ENCODE assay signal across 9 cellular contexts in the genomic region with DNA sequence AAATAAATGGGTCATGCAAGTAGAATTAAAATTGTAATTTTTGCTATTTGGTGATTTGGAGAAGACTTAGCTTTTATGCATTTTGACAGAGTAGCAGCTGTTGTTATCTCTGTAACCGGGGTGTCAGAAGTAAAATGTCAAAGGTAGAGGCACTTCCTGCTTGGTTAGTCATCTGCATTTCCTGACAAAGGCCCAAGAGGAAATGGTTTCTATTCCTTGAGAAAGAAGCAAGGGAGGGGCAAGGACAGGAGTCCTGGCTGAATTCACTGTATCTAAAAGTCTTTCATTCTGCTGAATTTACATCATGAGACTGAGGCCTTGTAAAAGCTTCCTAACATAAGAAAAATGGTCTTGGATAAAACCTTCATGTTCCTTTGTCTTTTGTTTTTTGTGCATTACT.
DNase-seq lines count a peak whose midpoint lies in the region; ATAC-seq, FAIRE-seq and TF ChIP-seq lines count a peak whose summit lies in the region.
"Had no signal": no experiment of that assay in that cellular context is flagged by ENCODE, and none has a peak within 500 bp of the region (broad histone marks: within the 10 kb centered on the region; RNA-seq: fewer than 3 reads in every experiment).

No MANE protein-coding gene starts in this region.

- no peaks in the 10 kb centered on the region for H3K27me3 Mint-ChIP-seq in activated CD8-positive, alpha-beta T cell treated with anti-CD3 and anti-CD28 coated beads for 36 hours
- no peaks in the 10 kb centered on the region for H3K27me3 Mint-ChIP-seq in natural killer cell treated with Interleukin-12 subunit alpha and Interleukin-12 subunit beta and Interleukin-15 and Interleukin-18, amount 100 ng/mL, for 72 hours

- TF ChIP-seq CTCF in activated CD8-positive, alpha-beta T cell treated with anti-CD3 and anti-CD28 coated beads for 36 hours (IDR thresholded peaks at IDR 0.05), result no peak

- intact Hi-C loops in activated CD8-positive, alpha-beta T cell treated with anti-CD3 and anti-CD28 coated beads for 36 hours (cut with micrococcal nuclease), result no loop called here

- H3K36me3 Mint-ChIP-seq in activated CD8-positive, alpha-beta T cell treated with anti-CD3 and anti-CD28 coated beads for 36 hours (ENCODE audit: low read depth), result no peaks in the 10 kb centered on the region
- no peaks in the 10 kb centered on the region for H3K36me3 Mint-ChIP-seq in natural killer cell treated with Interleukin-12 subunit alpha and Interleukin-12 subunit beta and Interleukin-15 and Interleukin-18, amount 100 ng/mL, for 72 hours

- H3K27ac Mint-ChIP-seq in activated CD8-positive, alpha-beta T cell treated with anti-CD3 and anti-CD28 coated beads for 36 hours, result peak overlapping the region; percentile 80
- peak overlapping the region in 1 of 2 donors; percentile 75 for H3K27ac Mint-ChIP-seq in natural killer cell treated with Interleukin-12 subunit alpha and Interleukin-12 subunit beta and Interleukin-15 and Interleukin-18, amount 100 ng/mL, for 72 hours
- H3K27ac Mint-ChIP-seq: dendritic cell treated with granulocyte-macrophage colony-stimulating factor and Interleukin-4, amounts not matched to agents 40 ng/mL and 50 ng/mL, for 4 days had no signal

- CTCF ChIA-PET in activated CD8-positive, alpha-beta T cell treated with anti-CD3 and anti-CD28 coated beads for 36 hours (lab: Charles Lee), result no interaction called here

- no peaks in the 10 kb centered on the region for H3K27me3 ChIP-seq in H7 (ENCODE audit: control insufficient read depth, insufficient read depth, low read length)

- ATAC-seq in HG03139 (IDR thresholded peaks at IDR 0.05; ENCODE audit: unreplicated experiment), result peak; percentile 73
- ATAC-seq in activated CD8-positive, alpha-beta T cell treated with anti-CD3 and anti-CD28 coated beads for 36 hours, result peak; percentile 85
- peak in 1 of 2 donors; percentile 60 for ATAC-seq in natural killer cell treated with Interleukin-12 subunit alpha and Interleukin-12 subunit beta and Interleukin-15 and Interleukin-18, amount 100 ng/mL, for 72 hours

- H3K36me3 ChIP-seq in H7 (replicated peaks; ENCODE audit: control insufficient read depth, insufficient read depth, low read length), result no peaks in the 10 kb centered on the region

- DNase-seq in AML-193 (lab: John Stamatoyannopoulos, UW), result peak; percentile 37
- DNase-seq in GM19239 (ENCODE audit: insufficient read length, low spot score), result no peak
- peak; percentile 3 for DNase-seq in activated CD8-positive, alpha-beta T cell treated with anti-CD3 and anti-CD28 coated beads for 36 hours
- no peak for DNase-seq in natural killer cell treated with Interleukin-12 subunit alpha and Interleukin-12 subunit beta and Interleukin-15 and Interleukin-18, amount 100 ng/mL, for 72 hours (ENCODE audit: low spot score)
- DNase-seq in NCI-H82 treated with DMSO at 0.1 percent for 48 hours (lab: John Stamatoyannopoulos, UW; ENCODE audit: unreplicated experiment), result no peak
- no peak for DNase-seq in NCI-H446 treated with DMSO at 0.1 percent for 48 hours (lab: John Stamatoyannopoulos, UW)
- DNase-seq in H7, result no peak

- H3K9me3 Mint-ChIP-seq in activated CD8-positive, alpha-beta T cell treated with anti-CD3 and anti-CD28 coated beads for 36 hours, result no peaks in the 10 kb centered on the region
- H3K9me3 Mint-ChIP-seq in natural killer cell treated with Interleukin-12 subunit alpha and Interleukin-12 subunit beta and Interleukin-15 and Interleukin-18, amount 100 ng/mL, for 72 hours, result peaks cover 3% of the 10 kb centered on the region
- H3K9me3 Mint-ChIP-seq: dendritic cell treated with granulocyte-macrophage colony-stimulating factor and Interleukin-4, amounts not matched to agents 40 ng/mL and 50 ng/mL, for 4 days had no signal

- FAIRE-seq in GM19239 (lab: Jason Lieb, UNC), result peak; percentile 97

- no peak overlapping the region for H3K4me3 Mint-ChIP-seq in activated CD8-positive, alpha-beta T cell treated with anti-CD3 and anti-CD28 coated beads for 36 hours
- peak overlapping the region; percentile 14 for H3K4me3 Mint-ChIP-seq in natural killer cell treated with Interleukin-12 subunit alpha and Interleukin-12 subunit beta and Interleukin-15 and Interleukin-18, amount 100 ng/mL, for 72 hours
- H3K4me3 Mint-ChIP-seq: dendritic cell treated with granulocyte-macrophage colony-stimulating factor and Interleukin-4, amounts not matched to agents 40 ng/mL and 50 ng/mL, for 4 days had no signal

- no peak overlapping the region for H3K4me3 ChIP-seq in H7 (ENCODE audit: insufficient read depth, low read depth, low read length)

- peaks cover 22% of the 10 kb centered on the region for H3K4me1 Mint-ChIP-seq in activated CD8-positive, alpha-beta T cell treated with anti-CD3 and anti-CD28 coated beads for 36 hours (ENCODE audit: low read depth)
- peaks cover 9 to 17% of the 10 kb centered on the region in 2 donors for H3K4me1 Mint-ChIP-seq in natural killer cell treated with Interleukin-12 subunit alpha and Interleukin-12 subunit beta and Interleukin-15 and Interleukin-18, amount 100 ng/mL, for 72 hours (ENCODE audit: low read depth in 2 of 2)

- POLR2A ChIA-PET in activated CD8-positive, alpha-beta T cell treated with anti-CD3 and anti-CD28 coated beads for 36 hours (lab: Charles Lee), result interaction anchor here (1.6 kb wide), 1 partner anchor 25 kb away, joined by 3 read pairs; no protein-coding TSS in a partner anchor

Comparison
In these comparisons a context has a peak if more than half of its experiments do, and no peak if none do; other contexts are left out.
1. DNase-seq: peak in AML-193 (2 of 2) and activated CD8-positive, alpha-beta T cell treated with anti-CD3 and anti-CD28 coated beads for 36 hours (single experiment); none in GM19239 (single experiment), natural killer cell treated with Interleukin-12 subunit alpha and Interleukin-12 subunit beta and Interleukin-15 and Interleukin-18, amount 100 ng/mL, for 72 hours (single experiment), NCI-H82 treated with DMSO at 0.1 percent for 48 hours (single experiment), NCI-H446 treated with DMSO at 0.1 percent for 48 hours (single experiment) and H7 (single experiment).